10 cellular contexts compared by ENCODE assay signal in the genomic region with DNA sequence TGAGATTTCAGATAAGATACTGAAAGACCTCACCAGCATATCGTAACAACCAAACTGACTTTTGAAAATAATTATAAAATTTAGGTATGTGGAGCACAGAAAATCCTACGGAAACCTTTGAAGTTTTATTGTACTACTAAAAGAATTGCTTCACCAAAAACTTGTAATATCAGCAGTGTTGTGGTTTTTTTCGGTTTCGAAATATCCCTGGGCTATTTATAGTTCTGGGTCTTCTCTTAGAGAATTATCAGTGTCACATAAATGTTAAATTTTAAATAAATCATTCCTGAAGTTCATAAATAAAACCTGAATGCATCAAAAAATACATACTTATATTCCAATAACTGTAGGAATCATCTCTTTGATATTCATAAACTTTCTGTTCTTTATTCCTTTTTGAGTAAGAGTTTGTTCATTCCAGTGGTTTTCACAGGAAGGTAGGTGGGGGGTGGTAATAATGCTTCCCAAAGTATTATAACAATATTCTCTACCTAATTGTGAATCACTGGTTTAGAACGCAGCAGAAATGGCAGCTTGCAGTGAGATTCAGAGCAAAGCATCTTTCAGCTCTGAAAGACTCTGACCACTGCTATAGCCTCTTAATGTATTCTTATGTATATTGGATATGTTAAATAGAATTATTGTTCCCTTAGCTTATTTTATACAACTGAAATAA.
A peak's percentile ranks its signal among the peaks of the same experiment; 100 is the strongest.
DNase-seq lines count a peak whose midpoint lies in the region; ATAC-seq lines count a peak whose summit lies in the region.
"Had no signal": no experiment of that assay in that cellular context is flagged by ENCODE, and none has a peak within 500 bp of the region (broad histone marks: within the 10 kb centered on the region; RNA-seq: fewer than 3 reads in every experiment).

No MANE protein-coding gene starts in this region.

- no peaks in the 10 kb centered on the region for H3K36me3 ChIP-seq in naive thymus-derived CD4-positive, alpha-beta T cell (ENCODE audit: control insufficient read depth in 2 of 3, insufficient read depth in 3 of 3, low read length in 3 of 3)

- H3K27me3 ChIP-seq in naive thymus-derived CD4-positive, alpha-beta T cell (ENCODE audit: control insufficient read depth in 2 of 2, insufficient read depth in 2 of 2, low read length in 2 of 2): no peaks in the 10 kb centered on the region

- ATAC-seq in left lobe of liver (peak; percentile 48), HG03039 (IDR thresholded peaks at IDR 0.05; ENCODE audit: unreplicated experiment) (no peak)
- no peak for ATAC-seq in naive thymus-derived CD4-positive, alpha-beta T cell
- ATAC-seq: mucosa of descending colon had no signal

- H3K4me1 ChIP-seq in naive thymus-derived CD4-positive, alpha-beta T cell (ENCODE audit: control insufficient read depth in 2 of 2, insufficient read depth in 2 of 2, low read length in 2 of 2): peaks cover 0 to 4% of the 10 kb centered on the region in 2 donors

- peak; percentile 11 for DNase-seq in GF-D8 (lab: John Stamatoyannopoulos, UW)
- peak; percentile 66 for DNase-seq in LHCN-M2 (ENCODE audit: low read depth)
- peak; percentile 72 for DNase-seq in amniotic epithelial cell (ENCODE audit: low read depth)
- DNase-seq in left lobe of liver (ENCODE audit: low spot score): no peak
- DNase-seq in naive thymus-derived CD4-positive, alpha-beta T cell: no peak
- DNase-seq in NCI-H774 (lab: John Stamatoyannopoulos, UW): no peak
- DNase-seq in effector CD4-positive, alpha-beta T cell: no peak
- DNase-seq: activated naive CD4-positive, alpha-beta T cell treated with anti-CD3 and anti-CD28 coated beads, Interleukin-2, amount 10 ng/mL, durations not matched to agents 7 days and 5 days; mucosa of descending colon had no signal

- H3K4me3 Mint-ChIP-seq in naive thymus-derived CD4-positive, alpha-beta T cell: no peak overlapping the region
- H3K4me3 Mint-ChIP-seq: activated naive CD4-positive, alpha-beta T cell treated with anti-CD3 and anti-CD28 coated beads, Interleukin-2, amount 10 ng/mL, durations not matched to agents 7 days and 5 days had no signal

- POLR2A ChIA-PET in naive thymus-derived CD4-positive, alpha-beta T cell (lab: Charles Lee): no interaction called here

- H3K4me3 ChIP-seq in naive thymus-derived CD4-positive, alpha-beta T cell (ENCODE audit: low read length): no peak overlapping the region
- H3K4me3 ChIP-seq: mucosa of descending colon had no signal

- H3K9me3 Mint-ChIP-seq in naive thymus-derived CD4-positive, alpha-beta T cell: peaks cover 0 to 4% (median 0%) of the 10 kb centered on the region in 11 donors
- H3K9me3 Mint-ChIP-seq: activated naive CD4-positive, alpha-beta T cell treated with anti-CD3 and anti-CD28 coated beads, Interleukin-2, amount 10 ng/mL, durations not matched to agents 7 days and 5 days had no signal

- H3K27ac Mint-ChIP-seq in naive thymus-derived CD4-positive, alpha-beta T cell: no peak overlapping the region
- H3K27ac Mint-ChIP-seq: activated naive CD4-positive, alpha-beta T cell treated with anti-CD3 and anti-CD28 coated beads, Interleukin-2, amount 10 ng/mL, durations not matched to agents 7 days and 5 days had no signal

- no peaks in the 10 kb centered on the region for H3K27me3 Mint-ChIP-seq in naive thymus-derived CD4-positive, alpha-beta T cell
- H3K27me3 Mint-ChIP-seq: activated naive CD4-positive, alpha-beta T cell treated with anti-CD3 and anti-CD28 coated beads, Interleukin-2, amount 10 ng/mL, durations not matched to agents 7 days and 5 days had no signal

- intact Hi-C loops in naive thymus-derived CD4-positive, alpha-beta T cell (cut with micrococcal nuclease): no loop called here

- CTCF ChIA-PET in naive thymus-derived CD4-positive, alpha-beta T cell (lab: Charles Lee): no interaction called here

- peaks cover 0 to 59% (median 31%) of the 10 kb centered on the region in 7 donors for H3K4me1 Mint-ChIP-seq in naive thymus-derived CD4-positive, alpha-beta T cell

- no peaks in the 10 kb centered on the region for H3K9me3 ChIP-seq in naive thymus-derived CD4-positive, alpha-beta T cell (ENCODE audit: control insufficient read depth in 2 of 3, low read length in 3 of 3)
- H3K9me3 ChIP-seq: mucosa of descending colon had no signal

- H3K27ac ChIP-seq in naive thymus-derived CD4-positive, alpha-beta T cell (ENCODE audit: low read depth, low read length): no peak overlapping the region

- peaks cover 0 to 10% (median 7%) of the 10 kb centered on the region in 5 donors for H3K36me3 Mint-ChIP-seq in naive thymus-derived CD4-positive, alpha-beta T cell
- H3K36me3 Mint-ChIP-seq: activated naive CD4-positive, alpha-beta T cell treated with anti-CD3 and anti-CD28 coated beads, Interleukin-2, amount 10 ng/mL, durations not matched to agents 7 days and 5 days had no signal

Comparison
In these comparisons a context has a peak if more than half of its experiments do, and no peak if none do; other contexts are left out.
1. DNase-seq: peak in GF-D8 (single experiment), LHCN-M2 (single experiment) and amniotic epithelial cell (single experiment); none in left lobe of liver (single experiment), naive thymus-derived CD4-positive, alpha-beta T cell (0 of 9), NCI-H774 (single experiment) and effector CD4-positive, alpha-beta T cell (single experiment).